In the genomic region with DNA sequence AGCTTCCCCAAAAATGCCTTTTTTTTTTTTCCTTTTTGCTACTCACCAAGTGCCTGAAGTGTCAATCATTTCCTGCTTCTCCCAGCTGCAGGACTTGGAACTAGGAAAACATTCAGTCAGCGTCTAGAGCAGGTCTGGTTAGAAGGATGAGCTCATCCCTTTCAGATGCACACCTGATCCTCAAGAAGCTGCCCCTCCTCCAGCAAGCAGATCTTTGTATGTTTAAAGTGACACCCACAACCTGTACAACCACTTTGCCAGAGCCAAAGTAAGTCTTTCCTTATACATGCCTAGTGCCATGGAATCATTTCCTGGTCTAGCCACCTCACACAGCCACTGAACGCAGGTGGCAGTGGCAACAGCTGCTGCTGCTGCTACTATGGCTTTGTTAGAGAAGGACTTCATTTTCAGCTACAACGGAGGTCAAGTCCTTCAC, we compare ENCODE assay signal across 11 cellular contexts. TPM values are rescaled to one million over a fixed set of nuclear protein-coding genes. Genes with fewer than 3 reads are reported as not detected.
DNase-seq lines count a peak whose midpoint lies in the region; ATAC-seq and TF ChIP-seq lines count a peak whose summit lies in the region.
"Had no signal": no experiment of that assay in that cellular context is flagged by ENCODE, and none has a peak within 500 bp of the region (broad histone marks: within the 10 kb centered on the region; RNA-seq: fewer than 3 reads in every experiment).

No MANE protein-coding gene starts in this region.

- intact Hi-C loops in colonic mucosa (cut with DNase I), result no loop called here

- H3K27ac ChIP-seq in colonic mucosa, result peak overlapping the region; percentile 75

- H3K4me1 Mint-ChIP-seq in nephron (peaks cover 9% of the 10 kb centered on the region), immature natural killer cell (no peaks in the 10 kb centered on the region)
- H3K4me1 Mint-ChIP-seq in stimulated activated effector memory CD8-positive, alpha-beta T cell treated with anti-CD3 and anti-CD28 coated beads, Interleukin-12 subunit alpha, Interleukin-12 subunit beta, amount 100 ng/mL, for 72 hours, result no peaks in the 10 kb centered on the region

- peak; percentile 87 for DNase-seq in DMS153 (lab: John Stamatoyannopoulos, UW)
- peak; percentile 63 for DNase-seq in NCI-H2029 (lab: John Stamatoyannopoulos, UW)
- peak; percentile 88 for DNase-seq in colonic mucosa
- DNase-seq in GM13976 (ENCODE audit: low spot score), result no peak
- no peak for DNase-seq in immature natural killer cell
- DNase-seq in stimulated activated effector memory CD8-positive, alpha-beta T cell treated with anti-CD3 and anti-CD28 coated beads, Interleukin-12 subunit alpha, Interleukin-12 subunit beta, amount 100 ng/mL, for 72 hours (ENCODE audit: low spot score in 2 of 2), result no peak

- no peaks in the 10 kb centered on the region for H3K27me3 ChIP-seq in colonic mucosa

- H3K27me3 Mint-ChIP-seq in nephron (ENCODE audit: low read depth), result no peaks in the 10 kb centered on the region
- H3K27me3 Mint-ChIP-seq in immature natural killer cell (ENCODE audit: low read depth in 3 of 3), result peaks cover 0 to 3% (median 0%) of the 10 kb centered on the region in 3 donors
- H3K27me3 Mint-ChIP-seq: activated naive CD8-positive, alpha-beta T cell had no signal

- H3K36me3 ChIP-seq in colonic mucosa, result no peaks in the 10 kb centered on the region

- H3K4me3 ChIP-seq in colonic mucosa, result no peak overlapping the region

- H3K9me3 ChIP-seq in colonic mucosa, result no peaks in the 10 kb centered on the region

- H3K4me3 Mint-ChIP-seq in nephron (no peak overlapping the region), immature natural killer cell (no peak overlapping the region)
- H3K4me3 Mint-ChIP-seq in stimulated activated effector memory CD8-positive, alpha-beta T cell treated with anti-CD3 and anti-CD28 coated beads, Interleukin-12 subunit alpha, Interleukin-12 subunit beta, amount 100 ng/mL, for 72 hours, result no peak overlapping the region
- H3K4me3 Mint-ChIP-seq: activated naive CD8-positive, alpha-beta T cell had no signal

- no peaks in the 10 kb centered on the region for H3K4me1 ChIP-seq in colonic mucosa

- in situ Hi-C loops in GM13976 (cut with MboI; ENCODE audit: low sequenced_read_pairs, unreplicated experiment), result no loop called here

- H3K9me3 Mint-ChIP-seq in nephron (no peaks in the 10 kb centered on the region), immature natural killer cell (no peaks in the 10 kb centered on the region)
- no peaks in the 10 kb centered on the region for H3K9me3 Mint-ChIP-seq in stimulated activated effector memory CD8-positive, alpha-beta T cell treated with anti-CD3 and anti-CD28 coated beads, Interleukin-12 subunit alpha, Interleukin-12 subunit beta, amount 100 ng/mL, for 72 hours

- peak overlapping the region; percentile 94 to 96 (median 96) for H3K27ac Mint-ChIP-seq in nephron
- peak overlapping the region in 1 of 6 donors; percentile 8 for H3K27ac Mint-ChIP-seq in immature natural killer cell
- H3K27ac Mint-ChIP-seq in stimulated activated effector memory CD8-positive, alpha-beta T cell treated with anti-CD3 and anti-CD28 coated beads, Interleukin-12 subunit alpha, Interleukin-12 subunit beta, amount 100 ng/mL, for 72 hours, result no peak overlapping the region
- H3K27ac Mint-ChIP-seq: activated naive CD8-positive, alpha-beta T cell had no signal

- ATAC-seq in GM18502 (IDR thresholded peaks at IDR 0.05; ENCODE audit: poor library complexity, unreplicated experiment), result no peak
- no peak for ATAC-seq in stimulated activated effector memory CD8-positive, alpha-beta T cell treated with anti-CD3 and anti-CD28 coated beads, Interleukin-12 subunit alpha, Interleukin-12 subunit beta, amount 100 ng/mL, for 72 hours

- H3K36me3 Mint-ChIP-seq in nephron (ENCODE audit: low read depth) (peaks cover 9% of the 10 kb centered on the region), immature natural killer cell (peaks cover 0 to 4% (median 3%) of the 10 kb centered on the region in 3 donors)
- no peaks in the 10 kb centered on the region for H3K36me3 Mint-ChIP-seq in stimulated activated effector memory CD8-positive, alpha-beta T cell treated with anti-CD3 and anti-CD28 coated beads, Interleukin-12 subunit alpha, Interleukin-12 subunit beta, amount 100 ng/mL, for 72 hours

- peak overlapping the region; percentile 24 to 46 for H3K9ac ChIP-seq in colonic mucosa (ENCODE audit: low read depth in 2 of 2, low read length in 2 of 2)

- TF ChIP-seq CTCF in colonic mucosa (IDR thresholded peaks at IDR 0.05) (no peak), nephron (IDR thresholded peaks at IDR 0.05; ENCODE audit: unreplicated experiment in 3 of 3) (no peak), GM13976 (IDR thresholded peaks at IDR 0.05; ENCODE audit: borderline replicate concordance, control extremely low read depth, extremely low read depth, insufficient read depth, missing control alignments) (no peak)

RNA-seq across cellular contexts. Expression of gene USP54, which starts 10.4 kb away (rescaled TPM):
- 100 to 1,000 TPM in 1 of 2 donors, 10 to 100 TPM in 1; 70.8 to 151 TPM for total RNA-seq in colonic mucosa
- polyA plus RNA-seq in immature natural killer cell, result 1 to 10 TPM in 1 of 3 donors, under 1 TPM in 1, not detected in 1; 0.48 to 1.6 TPM

RNA-seq across cellular contexts. Expression of gene MYOZ1, which starts 39.8 kb away (rescaled TPM):
- not detected for total RNA-seq in colonic mucosa
- not detected for polyA plus RNA-seq in immature natural killer cell
- total RNA-seq: glomerular endothelial cell; T-helper 2 cell treated with Interferon-gamma antibody and Interleukin-4, amounts not matched to agents 100 ng/mL and 5 ng/mL, for 36 hours had no signal

RNA-seq across cellular contexts. Expression of gene SYNPO2L, which starts 54.3 kb away (rescaled TPM):
- under 1 TPM in 1 of 2 donors, not detected in 1; 0.05 TPM for total RNA-seq in colonic mucosa
- not detected for polyA plus RNA-seq in immature natural killer cell
- total RNA-seq: glomerular endothelial cell had no signal

Comparison
In these comparisons a context has a peak if more than half of its experiments do, and no peak if none do; other contexts are left out.
1. DNase-seq: peak in DMS153 (single experiment), NCI-H2029 (single experiment) and colonic mucosa (single experiment); none in GM13976 (single experiment), immature natural killer cell (0 of 3) and stimulated activated effector memory CD8-positive, alpha-beta T cell treated with anti-CD3 and anti-CD28 coated beads, Interleukin-12 subunit alpha, Interleukin-12 subunit beta, amount 100 ng/mL, for 72 hours (0 of 2).